ENCODE assay signal across 20 cellular contexts in genomic region chr20:25048519-25048952, GRCh38. TPM values are rescaled to one million over a fixed set of nuclear protein-coding genes. Genes with fewer than 3 reads are reported as not detected.
DNase-seq lines count a peak whose midpoint lies in the region; ATAC-seq and TF ChIP-seq lines count a peak whose summit lies in the region.
"Had no signal": no experiment of that assay in that cellular context is flagged by ENCODE, and none has a peak within 500 bp of the region (broad histone marks: within the 10 kb centered on the region; RNA-seq: fewer than 3 reads in every experiment).

No MANE protein-coding gene starts in this region.

- peak; percentile 26 for ATAC-seq in left colon
- no peak for ATAC-seq in stimulated activated effector memory CD8-positive, alpha-beta T cell treated with anti-CD3 and anti-CD28 coated beads, Interleukin-12 subunit alpha, Interleukin-12 subunit beta, amount 100 ng/mL, for 72 hours

- H3K27ac ChIP-seq in CD4-positive, alpha-beta memory T cell (ENCODE audit: low read depth, low read length) = no peak overlapping the region
- H3K27ac ChIP-seq in caudate nucleus (ENCODE audit: low read depth, low read length) = peak overlapping the region; percentile 54
- H3K27ac ChIP-seq: epithelial cell of prostate had no signal

- peaks cover 20 to 61% (median 45%) of the 10 kb centered on the region in 4 donors for H3K4me1 Mint-ChIP-seq in CD4-positive, alpha-beta memory T cell
- H3K4me1 Mint-ChIP-seq in stimulated activated effector memory CD8-positive, alpha-beta T cell treated with anti-CD3 and anti-CD28 coated beads, Interleukin-12 subunit alpha, Interleukin-12 subunit beta, amount 100 ng/mL, for 72 hours = peaks cover 54% of the 10 kb centered on the region
- H3K4me1 Mint-ChIP-seq in Calu3 (ENCODE audit: low read depth, unreplicated experiment) = no peaks in the 10 kb centered on the region

- POLR2A ChIA-PET in CD4-positive, alpha-beta memory T cell (lab: Charles Lee; ENCODE audit: partially characterized antibody) = no interaction called here

- no peak for TF ChIP-seq CTCF in Calu3 (IDR thresholded peaks at IDR 0.05; ENCODE audit: unreplicated experiment)

- no peak for DNase-seq in CD4-positive, alpha-beta memory T cell
- DNase-seq in caudate nucleus (lab: John Stamatoyannopoulos, UW) = no peak
- DNase-seq in left colon = peak; percentile 1 to 25
- no peak for DNase-seq in stimulated activated effector memory CD8-positive, alpha-beta T cell treated with anti-CD3 and anti-CD28 coated beads, Interleukin-12 subunit alpha, Interleukin-12 subunit beta, amount 100 ng/mL, for 72 hours (ENCODE audit: low spot score in 2 of 2)
- DNase-seq in NCI-H748 treated with DMSO at 0.1 percent for 48 hours (lab: John Stamatoyannopoulos, UW) = no peak
- DNase-seq in hepatic stellate cell (ENCODE audit: low spot score) = no peak
- no peak for DNase-seq in DMS79 (lab: John Stamatoyannopoulos, UW)
- no peak for DNase-seq in Calu3
- DNase-seq: activated B cell treated with CpG ODN at 0.5 μM for 24 hours; glutamatergic neuron; islet precursor cell; NCI-H1694 treated with DMSO at 0.1 percent for 48 hours; NCI-H524; OCI-M1; stimulated activated CD4-positive, alpha-beta T cell treated with anti-CD3 and anti-CD28 coated beads, Interleukin-1b, Interleukin-23, amount 100 ng/mL, for 48 hours; trophoblast cell had no signal

- H3K4me3 Mint-ChIP-seq in CD4-positive, alpha-beta memory T cell = no peak overlapping the region
- H3K4me3 Mint-ChIP-seq in stimulated activated effector memory CD8-positive, alpha-beta T cell treated with anti-CD3 and anti-CD28 coated beads, Interleukin-12 subunit alpha, Interleukin-12 subunit beta, amount 100 ng/mL, for 72 hours = no peak overlapping the region
- no peak overlapping the region for H3K4me3 Mint-ChIP-seq in Calu3 (ENCODE audit: low read depth, unreplicated experiment)
- H3K4me3 Mint-ChIP-seq: activated B cell treated with CpG ODN at 0.5 μM for 24 hours; activated naive CD4-positive, alpha-beta T cell treated with anti-CD3 and anti-CD28 coated beads, Interleukin-2, amount 50 U/mL, for 24 hours had no signal

- intact Hi-C loops in CD4-positive, alpha-beta memory T cell (cut with micrococcal nuclease) = no loop called here
- intact Hi-C loops in left colon (cut with DNase I, micrococcal nuclease) = no loop called here
- intact Hi-C loops in Calu3 (cut with micrococcal nuclease; ENCODE audit: unreplicated experiment) = no loop called here

- peaks cover 18% of the 10 kb centered on the region for H3K4me1 ChIP-seq in CD4-positive, alpha-beta memory T cell (ENCODE audit: insufficient read depth, low read length)

- H3K27me3 ChIP-seq in CD4-positive, alpha-beta memory T cell (ENCODE audit: insufficient read depth, low read length) = no peaks in the 10 kb centered on the region

- H3K27ac Mint-ChIP-seq in CD4-positive, alpha-beta memory T cell = peak overlapping the region in 6 of 7 donors; percentile 34 to 92 (median 66)
- peak overlapping the region; percentile 89 for H3K27ac Mint-ChIP-seq in stimulated activated effector memory CD8-positive, alpha-beta T cell treated with anti-CD3 and anti-CD28 coated beads, Interleukin-12 subunit alpha, Interleukin-12 subunit beta, amount 100 ng/mL, for 72 hours
- no peak overlapping the region for H3K27ac Mint-ChIP-seq in Calu3 (ENCODE audit: unreplicated experiment)
- H3K27ac Mint-ChIP-seq: activated B cell treated with CpG ODN at 0.5 μM for 24 hours, progenitor cell of endocrine pancreas had no signal

- CTCF ChIA-PET in CD4-positive, alpha-beta memory T cell (lab: Charles Lee; ENCODE audit: partially characterized antibody) = no interaction called here
- CTCF ChIA-PET in Calu3 (lab: Charles Lee) = no interaction called here

- H3K36me3 ChIP-seq in CD4-positive, alpha-beta memory T cell (ENCODE audit: insufficient read depth, low read length) = peaks cover 12% of the 10 kb centered on the region

- no peaks in the 10 kb centered on the region for H3K27me3 Mint-ChIP-seq in CD4-positive, alpha-beta memory T cell
- no peaks in the 10 kb centered on the region for H3K27me3 Mint-ChIP-seq in Calu3 (ENCODE audit: unreplicated experiment)
- H3K27me3 Mint-ChIP-seq: activated B cell treated with CpG ODN at 0.5 μM for 24 hours; activated naive CD4-positive, alpha-beta T cell treated with anti-CD3 and anti-CD28 coated beads, Interleukin-2, amount 50 U/mL, for 24 hours had no signal

- no TSS peak for BruUV-seq in Calu3 (replicated peaks; lab: Mats Ljungman, UMichigan)

- H3K9me3 ChIP-seq in CD4-positive, alpha-beta memory T cell (ENCODE audit: control insufficient read depth in 1 of 2, low read length in 2 of 2) = no peaks in the 10 kb centered on the region

- H3K9me3 Mint-ChIP-seq in CD4-positive, alpha-beta memory T cell = peaks cover 0 to 2% (median 0%) of the 10 kb centered on the region in 8 donors
- H3K9me3 Mint-ChIP-seq in stimulated activated effector memory CD8-positive, alpha-beta T cell treated with anti-CD3 and anti-CD28 coated beads, Interleukin-12 subunit alpha, Interleukin-12 subunit beta, amount 100 ng/mL, for 72 hours = no peaks in the 10 kb centered on the region
- H3K9me3 Mint-ChIP-seq in Calu3 (ENCODE audit: low read depth, unreplicated experiment) = no peaks in the 10 kb centered on the region
- H3K9me3 Mint-ChIP-seq: activated B cell treated with CpG ODN at 0.5 μM for 24 hours; activated naive CD4-positive, alpha-beta T cell treated with anti-CD3 and anti-CD28 coated beads, Interleukin-2, amount 50 U/mL, for 24 hours had no signal

- H3K4me3 ChIP-seq in CD4-positive, alpha-beta memory T cell (ENCODE audit: low read length in 2 of 2) = no peak overlapping the region

- peaks cover 4 to 26% of the 10 kb centered on the region in 2 donors for H3K36me3 Mint-ChIP-seq in CD4-positive, alpha-beta memory T cell
- no peaks in the 10 kb centered on the region for H3K36me3 Mint-ChIP-seq in stimulated activated effector memory CD8-positive, alpha-beta T cell treated with anti-CD3 and anti-CD28 coated beads, Interleukin-12 subunit alpha, Interleukin-12 subunit beta, amount 100 ng/mL, for 72 hours
- H3K36me3 Mint-ChIP-seq in Calu3 (ENCODE audit: insufficient read depth, unreplicated experiment) = no peaks in the 10 kb centered on the region
- H3K36me3 Mint-ChIP-seq: activated naive CD4-positive, alpha-beta T cell treated with anti-CD3 and anti-CD28 coated beads, Interleukin-2, amount 50 U/mL, for 24 hours had no signal

RNA-seq across cellular contexts. Expression of gene ACSS1, which starts 9.4 kb away (rescaled TPM):
- 10 to 100 TPM; 55.4 to 56.5 TPM for total RNA-seq in CD4-positive, alpha-beta memory T cell
- 10 to 100 TPM; 44.6 to 47.2 TPM for polyA plus RNA-seq in CD4-positive, alpha-beta memory T cell
- total RNA-seq in left colon (10 to 100 TPM; 37.8 to 43.6 TPM), Calu3 (2022) (3.6 TPM in 2 replicates)

RNA-seq across cellular contexts. Expression of gene VSX1, which starts 33.4 kb away (rescaled TPM):
- not detected for total RNA-seq in CD4-positive, alpha-beta memory T cell
- polyA plus RNA-seq in CD4-positive, alpha-beta memory T cell = not detected
- total RNA-seq in left colon (not detected), Calu3 (2022) (not detected in 2 replicates)
- total RNA-seq: activated B cell treated with CpG ODN at 0.5 μM for 24 hours, HT-29, progenitor cell of endocrine pancreas had no signal

RNA-seq across cellular contexts. Expression of gene APMAP, which starts 56.0 kb away (rescaled TPM):
- total RNA-seq in CD4-positive, alpha-beta memory T cell = 10 to 100 TPM; 48.4 to 50.0 TPM
- polyA plus RNA-seq in CD4-positive, alpha-beta memory T cell = 100 to 1,000 TPM in 1 of 2 donors, 10 to 100 TPM in 1; 70.7 to 130 TPM
- total RNA-seq in left colon (10 to 100 TPM; 44.5 to 53.4 TPM), Calu3 (2022) (29.9 and 30.7 TPM in 2 replicates)

Comparison
In these comparisons a context has a peak if more than half of its experiments do, and no peak if none do; other contexts are left out.
1. DNase-seq: peak in left colon (2 of 2); none in CD4-positive, alpha-beta memory T cell (0 of 5), caudate nucleus (0 of 61), stimulated activated effector memory CD8-positive, alpha-beta T cell treated with anti-CD3 and anti-CD28 coated beads, Interleukin-12 subunit alpha, Interleukin-12 subunit beta, amount 100 ng/mL, for 72 hours (0 of 2), NCI-H748 treated with DMSO at 0.1 percent for 48 hours (single experiment), hepatic stellate cell (single experiment), DMS79 (single experiment) and Calu3 (single experiment).